In the genomic region with DNA sequence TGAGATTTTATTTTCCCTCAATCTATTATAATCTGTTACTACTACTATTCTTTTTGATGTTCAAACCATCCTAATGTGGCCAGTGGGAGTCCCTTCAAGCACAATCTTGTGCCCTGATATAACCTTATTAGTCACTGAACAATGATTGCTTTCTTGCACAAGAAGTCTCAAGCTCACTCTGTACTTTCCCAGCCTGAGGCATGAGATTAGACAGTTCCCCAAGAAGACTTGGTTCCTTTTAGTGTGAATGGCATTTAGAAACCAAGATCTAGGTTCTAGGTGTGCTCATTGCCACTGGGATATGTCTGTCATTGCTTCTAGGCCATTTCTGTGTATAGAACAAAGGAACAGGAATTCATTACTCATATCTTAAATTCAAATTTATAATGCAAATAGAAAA, we compare ENCODE assay signal across 23 cellular contexts. TPM values are rescaled to one million over a fixed set of nuclear protein-coding genes. Genes with fewer than 3 reads are reported as not detected.
DNase-seq lines count a peak whose midpoint lies in the region; ATAC-seq and TF ChIP-seq lines count a peak whose summit lies in the region.
"Had no signal": no experiment of that assay in that cellular context is flagged by ENCODE, and none has a peak within 500 bp of the region (broad histone marks: within the 10 kb centered on the region; RNA-seq: fewer than 3 reads in every experiment).

No MANE protein-coding gene starts in this region.

- no peaks in the 10 kb centered on the region for H4K20me1 ChIP-seq in HCT116 (ENCODE audit: insufficient read depth)

- H3K4me1 ChIP-seq in HCT116 (ENCODE audit: control insufficient read depth in 1 of 2, insufficient read depth in 2 of 2, low read length in 2 of 2) (peaks cover 0 to 4% of the 10 kb centered on the region in 2 experiments; a peak in 1 of 4 replicates), vagina (no peaks in the 10 kb centered on the region)
- H3K4me1 ChIP-seq: ascending aorta had no signal

- H3K36me3 ChIP-seq in HCT116 (ENCODE audit: control insufficient read depth in 1 of 2, insufficient read depth in 2 of 2, low read length in 2 of 2) (peaks cover 0 to 2% of the 10 kb centered on the region in 2 experiments; a peak in 1 of 4 replicates), vagina (no peaks in the 10 kb centered on the region)
- H3K36me3 ChIP-seq: ascending aorta had no signal

- H3K79me2 ChIP-seq in HCT116 (ENCODE audit: insufficient read depth, low read length) = no peaks in the 10 kb centered on the region

- H3K4me3 ChIP-seq in HCT116 (replicated peaks in 1 of 2; ENCODE audit: low read depth in 1 of 2, low read length in 2 of 2) = no peak overlapping the region
- no peak overlapping the region for H3K4me3 ChIP-seq in fibroblast of mammary gland (ENCODE audit: control insufficient read depth, low read depth, low read length)
- no peak overlapping the region for H3K4me3 ChIP-seq in skeletal muscle cell (ENCODE audit: low read depth, low read length)
- H3K4me3 ChIP-seq in vagina = no peak overlapping the region
- H3K4me3 ChIP-seq: ascending aorta had no signal

- TF ChIP-seq RAD21 in HCT116 (IDR thresholded peaks at IDR 0.05; ENCODE audit: low read depth) = no peak

- H3K27me3 ChIP-seq in HCT116 (ENCODE audit: insufficient read depth, low read length) (no peaks in the 10 kb centered on the region), vagina (no peaks in the 10 kb centered on the region)
- H3K27me3 ChIP-seq: ascending aorta had no signal

- no TSS peak for BruUV-seq in HCT116 (replicated peaks; lab: Mats Ljungman, UMichigan)

- TF ChIP-seq POLR2A in HCT116 (IDR thresholded peaks at IDR 0.05; ENCODE audit: borderline replicate concordance, extremely low read depth, insufficient read depth, insufficient read length) (no peak), vagina (IDR thresholded peaks at IDR 0.05) (no peak)

- POLR2A ChIA-PET in HCT116 (lab: Charles Lee) = no interaction called here
- POLR2A ChIA-PET in HEK293T (lab: Yijun Ruan, JAX) = no interaction called here

- no peak for DNase-seq in HCT116 (ENCODE audit: low read depth, low spot score)
- peak; percentile 40 for DNase-seq in SK-MEL-5 (ENCODE audit: low read depth, low spot score)
- peak; percentile 64 for DNase-seq in fibroblast of mammary gland (ENCODE audit: low read depth)
- peak; percentile 26 for DNase-seq in skeletal muscle cell (ENCODE audit: low read depth)
- no peak for DNase-seq in vagina (ENCODE audit: extremely low spot score in 2 of 2)
- no peak for DNase-seq in HEK293T (ENCODE audit: extremely low spot score)
- DNase-seq in activated CD4-positive, alpha-beta T cell treated with anti-CD3 and anti-CD28 coated beads, Interleukin-2, amount 50 U/mL, for 4 hours = no peak
- DNase-seq: CD4-positive, alpha-beta memory T cell; cerebellar nuclear complex; DMS153; hippocampal formation; Kasumi-1; kidney; NCI-H1105 treated with DMSO at 0.1 percent for 48 hours; NCI-H2081 treated with DMSO at 0.1 percent for 48 hours; NCI-H510A; occipital lobe; retina; stimulated activated CD4-positive, alpha-beta T cell treated with anti-CD3 and anti-CD28 coated beads, Interleukin-15, amount 100 ng/mL, for 24 hours had no signal

- ATAC-seq in HCT116 (no peak), HG03108 (IDR thresholded peaks at IDR 0.05; ENCODE audit: unreplicated experiment) (no peak)

- RAD21 ChIA-PET in HCT116 (lab: Charles Lee; ENCODE audit: low non-redundant PET in 1 of 2, low total read pairs in 2 of 2, uncharacterized antibody in 2 of 2, unreplicated experiment in 2 of 2) = no interaction called here

- CTCF ChIA-PET in HCT116 (lab: Charles Lee) = no interaction called here
- CTCF ChIA-PET in HEK293T (lab: Yijun Ruan, JAX) = no interaction called here

- H3K27ac ChIP-seq in HCT116 (ENCODE audit: low read depth, low read length) (no peak overlapping the region), vagina (no peak overlapping the region)
- H3K27ac ChIP-seq: ascending aorta had no signal

- no peaks in the 10 kb centered on the region for H3K9me3 ChIP-seq in HCT116 (ENCODE audit: control insufficient read depth in 1 of 2, insufficient read depth in 1 of 2, low read depth in 1 of 2, low read length in 2 of 2)
- no peaks in the 10 kb centered on the region for H3K9me3 ChIP-seq in vagina
- H3K9me3 ChIP-seq: ascending aorta had no signal

- TF ChIP-seq CTCF in HCT116 (IDR thresholded peaks at IDR 0.05 in 2 of 3, conservative IDR thresholded peaks at IDR 0.05 in 1 of 3; ENCODE audit: borderline replicate concordance in 1 of 3, insufficient read depth in 1 of 3, low read depth in 2 of 3, low read length in 2 of 3) = no peak
- no peak for TF ChIP-seq CTCF in fibroblast of mammary gland (conservative IDR thresholded peaks at IDR 0.05; ENCODE audit: control insufficient read depth, insufficient read depth, low read depth, low read length)
- no peak for TF ChIP-seq CTCF in vagina (IDR thresholded peaks at IDR 0.05)

- no peaks in the 10 kb centered on the region for H3K9me2 ChIP-seq in HCT116 (ENCODE audit: insufficient read depth)

- no peak overlapping the region for H3K4me2 ChIP-seq in HCT116 (ENCODE audit: low read length)

- H3K9ac ChIP-seq in HCT116 (ENCODE audit: low read length) = no peak overlapping the region

- intact Hi-C loops in HCT116 (cut with micrococcal nuclease) = no loop called here
- intact Hi-C loops in vagina (cut with DNase I) = no loop called here

- in situ Hi-C loops in SK-MEL-5 (cut with HindIII; ENCODE audit: low pct_unique_long_range_greater_than_20kb, low sequenced_read_pairs) = no loop called here

- no peak overlapping the region for H2AFZ ChIP-seq in HCT116 (ENCODE audit: low read depth, low read length, poor library complexity, severe bottlenecking)

TF ChIP-seq in HCT116, 20 proteins besides CTCF, POLR2A, EP300 and RAD21:
- TF ChIP-seq CEBPB (IDR thresholded peaks at IDR 0.05; ENCODE audit: low read depth) (peak; percentile 25; the same call in 1 of the 2 replicates), SIN3A (IDR thresholded peaks at IDR 0.05; ENCODE audit: low read depth) (no peak)

TF ChIP-seq in HEK293T, 16 proteins besides CTCF, POLR2A, EP300 and RAD21:
- no peak for TF ChIP-seq FOXK2 (IDR thresholded peaks at IDR 0.05)
- no peak for TF ChIP-seq SUZ12 (IDR thresholded peaks at IDR 0.05)
- TF ChIP-seq ARNT (IDR thresholded peaks at IDR 0.05) = no peak
- no peak for TF ChIP-seq BHLHE40 (IDR thresholded peaks at IDR 0.05; ENCODE audit: borderline replicate concordance)
- TF ChIP-seq TARDBP (IDR thresholded peaks at IDR 0.05) = no peak
- TF ChIP-seq L3MBTL2 (conservative IDR thresholded peaks at IDR 0.05) = no peak
- TF ChIP-seq ELF4 (IDR thresholded peaks at IDR 0.05) = no peak
- no peak for TF ChIP-seq CTBP1 (IDR thresholded peaks at IDR 0.05; ENCODE audit: borderline replicate concordance)
- TF ChIP-seq HDGF (IDR thresholded peaks at IDR 0.05; ENCODE audit: borderline replicate concordance) = no peak
- TF ChIP-seq NFRKB (IDR thresholded peaks at IDR 0.05) = no peak
- TF ChIP-seq SP1 (IDR thresholded peaks at IDR 0.05) = no peak
- no peak for TF ChIP-seq ZNF384 (IDR thresholded peaks at IDR 0.05)
- no peak for TF ChIP-seq PKNOX1 (IDR thresholded peaks at IDR 0.05)
- no peak for TF ChIP-seq LEF1 (IDR thresholded peaks at IDR 0.05; ENCODE audit: borderline replicate concordance)
- TF ChIP-seq FOXA1 (IDR thresholded peaks at IDR 0.05) = no peak
- TF ChIP-seq FOXM1 (IDR thresholded peaks at IDR 0.05; ENCODE audit: borderline replicate concordance) = no peak

RNA-seq across cellular contexts. Expression of gene RBM41, which starts 28.0 kb away (rescaled TPM):
- total RNA-seq in HCT116 (2021; ENCODE audit: unreplicated experiment) (20.0 TPM), vagina (11.5 TPM)
- polyA plus RNA-seq in HCT116 (2012) = 5.1 and 7.6 TPM in 2 replicates
- 7.6 and 8.3 TPM in 2 replicates for total RNA-seq in SK-MEL-5 (2014; rRNA removed; shearing (Covaris generic))
- polyA plus RNA-seq in SK-MEL-5 (2015; cell fraction: cytosol; rRNA removed) = 6.4 and 9.0 TPM in 2 replicates
- polyA plus RNA-seq in SK-MEL-5 (2015; cell fraction: nucleus; rRNA removed) = 14.9 and 16.5 TPM in 2 replicates

RNA-seq across cellular contexts. Expression of gene NUP62CL, which starts 59.6 kb away (rescaled TPM):
- total RNA-seq in HCT116 (2021; ENCODE audit: unreplicated experiment) (21.1 TPM), vagina (10.6 TPM)
- 14.6 and 20.8 TPM in 2 replicates for polyA plus RNA-seq in HCT116 (2012)
- 4.5 and 4.6 TPM in 2 replicates for total RNA-seq in SK-MEL-5 (2014; rRNA removed; shearing (Covaris generic))
- polyA plus RNA-seq in SK-MEL-5 (2015; cell fraction: cytosol; rRNA removed) = 5.3 and 6.1 TPM in 2 replicates
- polyA plus RNA-seq in SK-MEL-5 (2015; cell fraction: nucleus; rRNA removed) = 5.4 and 14.6 TPM in 2 replicates
- total RNA-seq: ascending aorta had no signal
- polyA plus RNA-seq: fibroblast of lung had no signal

RNA-seq across cellular contexts. Expression of gene DNAAF6, which starts 59.7 kb away (rescaled TPM):
- not detected for total RNA-seq in HCT116 (2021; ENCODE audit: unreplicated experiment)
- not detected in 2 replicates for polyA plus RNA-seq in HCT116 (2012)
- total RNA-seq in SK-MEL-5 (2014; rRNA removed; shearing (Covaris generic)) = not detected in 2 replicates
- not detected in 2 replicates for polyA plus RNA-seq in SK-MEL-5 (2015; cell fraction: cytosol; rRNA removed)
- polyA plus RNA-seq in SK-MEL-5 (2015; cell fraction: nucleus; rRNA removed) = not detected in 2 replicates
- not detected for total RNA-seq in vagina
- total RNA-seq: activated T-helper 1 cell treated with anti-CD3 and anti-CD28 coated beads, Interleukin-12 subunit alpha, Interleukin-12 subunit beta, Interleukin-2, Interleukin-4 antibody, amounts not matched to agents 30 ng/mL and 10 ng/mL and 1 ng/mL, durations not matched to agents 14 hours and 24 hours and 36 hours; ascending aorta; CD4-positive, alpha-beta memory T cell; fibroblast of lung; kidney; occipital lobe had no signal
- polyA plus RNA-seq: CD4-positive, alpha-beta memory T cell; fibroblast of lung had no signal

Comparison
In these comparisons a context has a peak if more than half of its experiments do, and no peak if none do; other contexts are left out.
1. DNase-seq: peak in SK-MEL-5 (single experiment), fibroblast of mammary gland (single experiment) and skeletal muscle cell (single experiment); none in HCT116 (single experiment), vagina (0 of 2), HEK293T (single experiment) and activated CD4-positive, alpha-beta T cell treated with anti-CD3 and anti-CD28 coated beads, Interleukin-2, amount 50 U/mL, for 4 hours (0 of 2).